20 cellular contexts compared by ENCODE assay signal in genomic region chr5:150502847-150503246, GRCh38. TPM values are rescaled to one million over a fixed set of nuclear protein-coding genes. Genes with fewer than 3 reads are reported as not detected.
DNase-seq lines count a peak whose midpoint lies in the region; ATAC-seq and TF ChIP-seq lines count a peak whose summit lies in the region.
"Had no signal": no experiment of that assay in that cellular context is flagged by ENCODE, and none has a peak within 500 bp of the region (broad histone marks: within the 10 kb centered on the region; RNA-seq: fewer than 3 reads in every experiment).

No MANE protein-coding gene starts in this region.

- H2AFZ ChIP-seq in mammary epithelial cell (ENCODE audit: low read depth, low read length) (no peak overlapping the region), trophoblast cell (ENCODE audit: insufficient read depth, low read length, poor library complexity) (no peak overlapping the region)
- H2AFZ ChIP-seq: neural progenitor cell had no signal

- H3K36me3 ChIP-seq in mammary epithelial cell (ENCODE audit: insufficient read depth, low read length) (no peaks in the 10 kb centered on the region), trophoblast cell (ENCODE audit: control insufficient read depth in 1 of 2, insufficient read depth in 2 of 2, low read length in 2 of 2) (peaks cover 28 to 51% of the 10 kb centered on the region in 2 experiments), tibial nerve (no peaks in the 10 kb centered on the region)
- H3K36me3 ChIP-seq: neural progenitor cell, SJCRH30 had no signal

- H3K27me3 ChIP-seq in mammary epithelial cell (ENCODE audit: insufficient read depth, low read length), result no peaks in the 10 kb centered on the region
- no peaks in the 10 kb centered on the region for H3K27me3 ChIP-seq in dorsolateral prefrontal cortex
- H3K27me3 ChIP-seq in trophoblast cell (ENCODE audit: insufficient read depth, low read length), result no peaks in the 10 kb centered on the region
- H3K27me3 ChIP-seq in tibial nerve, result no peaks in the 10 kb centered on the region
- H3K27me3 ChIP-seq: neural progenitor cell, SJCRH30 had no signal

- H3K4me2 ChIP-seq in mammary epithelial cell (ENCODE audit: insufficient read depth, low read depth, low read length), result no peak overlapping the region
- H3K4me2 ChIP-seq in trophoblast cell (ENCODE audit: low read length), result no peak overlapping the region
- H3K4me2 ChIP-seq: neural progenitor cell had no signal

- CTCF ChIA-PET in MCF 10A (lab: Yijun Ruan, JAX), result interaction anchor here (0.7 to 1.9 kb wide), 4 partner anchors 10 to 53 kb away, joined by 3 to 6 read pairs (median 4); no protein-coding TSS in a partner anchor
- CTCF ChIA-PET in mammary epithelial cell (lab: Charles Lee; ENCODE audit: low non-redundant PET), result no interaction called here

- no peak for TF ChIP-seq CTCF in MCF 10A (IDR thresholded peaks at IDR 0.05; ENCODE audit: unreplicated experiment)
- no peak for TF ChIP-seq CTCF in mammary epithelial cell (conservative IDR thresholded peaks at IDR 0.05 in 1 of 2, IDR thresholded peaks at IDR 0.05 in 1 of 2; ENCODE audit: extremely low read depth in 1 of 2, insufficient read depth in 1 of 2, low read depth in 1 of 2, low read length in 2 of 2)
- TF ChIP-seq CTCF in dorsolateral prefrontal cortex (IDR thresholded peaks at IDR 0.05 in 54 of 56, conservative IDR thresholded peaks at IDR 0.05 in 2 of 56; ENCODE audit: low read depth in 1 of 56, partially characterized antibody in 56 of 56), result no peak
- no peak for TF ChIP-seq CTCF in tibial nerve (IDR thresholded peaks at IDR 0.05)

- H3K4ac ChIP-seq in trophoblast cell (ENCODE audit: low read depth, low read length), result peak overlapping the region; percentile 81

- H3K23ac ChIP-seq in trophoblast cell (ENCODE audit: low read length), result no peak overlapping the region

- H4K12ac ChIP-seq in trophoblast cell (ENCODE audit: low read depth, low read length), result no peak overlapping the region

- H3K4me1 Mint-ChIP-seq in MCF 10A (ENCODE audit: insufficient read depth, unreplicated experiment), result peaks cover 68% of the 10 kb centered on the region
- H3K4me1 Mint-ChIP-seq: central memory CD8-positive, alpha-beta T cell had no signal

- peaks cover 23% of the 10 kb centered on the region for H3K36me3 Mint-ChIP-seq in MCF 10A (ENCODE audit: insufficient read depth, unreplicated experiment)

- no peak overlapping the region for H4K8ac ChIP-seq in trophoblast cell (ENCODE audit: low read depth, low read length)

- DNase-seq in MCF 10A (ENCODE audit: unreplicated experiment), result no peak
- DNase-seq in mammary epithelial cell, result no peak
- no peak for DNase-seq in dorsolateral prefrontal cortex
- no peak for DNase-seq in trophoblast cell
- DNase-seq in tibial nerve (ENCODE audit: low spot score in 2 of 2), result no peak
- DNase-seq in activated CD4-positive, CD25-positive, alpha-beta regulatory T cell (lab: John Stamatoyannopoulos, UW), result no peak
- DNase-seq in NCI-H345 treated with DMSO at 0.1 percent for 48 hours (lab: John Stamatoyannopoulos, UW; ENCODE audit: unreplicated experiment), result no peak
- DNase-seq: activated CD8-positive, alpha-beta memory T cell treated with anti-CD3 and anti-CD28 coated beads for 24 hours; effector memory CD8-positive, alpha-beta T cell; Karpas-422; kidney; NCI-H1092 treated with DMSO at 0.1 percent for 48 hours; NCI-H526; retina; SJCRH30 had no signal

- H2AK5ac ChIP-seq in trophoblast cell (ENCODE audit: low read length), result no peak overlapping the region

- in situ Hi-C loops in mammary epithelial cell (cut with MboI; ENCODE audit: low sequenced_read_pairs in 2 of 2), result no loop called here

- H4K91ac ChIP-seq in trophoblast cell (ENCODE audit: low read depth, low read length), result no peak overlapping the region

- H3K18ac ChIP-seq in trophoblast cell (ENCODE audit: low read length), result no peak overlapping the region

- WGBS in mammary epithelial cell (ENCODE audit: low coverage, missing lambda C conversion rate), result 93% methylated on average over 3 of the region's 3 CpGs
- WGBS in trophoblast cell (ENCODE audit: extremely low coverage, insufficient coverage, insufficient read length), result no CpG with 5 or more reads among the region's 3 CpGs
- 70 to 86% methylated on average over 3 of the region's 3 CpGs for WGBS in tibial nerve, 2 donors

- BruUV-seq in MCF 10A (replicated peaks; lab: Mats Ljungman, UMichigan) (no TSS peak), mammary epithelial cell (replicated peaks; lab: Mats Ljungman, UMichigan) (no TSS peak)

- H2BK120ac ChIP-seq in trophoblast cell (ENCODE audit: insufficient read depth, low read length, poor library complexity), result no peak overlapping the region

- H3K79me2 ChIP-seq in mammary epithelial cell (ENCODE audit: insufficient read depth, low read length) (peaks cover 100% of the 10 kb centered on the region), trophoblast cell (ENCODE audit: control insufficient read depth, insufficient read depth, low read length, poor library complexity) (peaks cover 80% of the 10 kb centered on the region)

- H3K4me3 ChIP-seq in mammary epithelial cell (replicated peaks in 1 of 3; ENCODE audit: insufficient read depth in 1 of 3, low read depth in 2 of 3, low read length in 3 of 3), result no peak overlapping the region
- H3K4me3 ChIP-seq in dorsolateral prefrontal cortex, result no peak overlapping the region
- no peak overlapping the region for H3K4me3 ChIP-seq in trophoblast cell (ENCODE audit: low read depth, low read length)
- no peak overlapping the region for H3K4me3 ChIP-seq in tibial nerve
- H3K4me3 ChIP-seq: neural progenitor cell, SJCRH30 had no signal

- no peaks in the 10 kb centered on the region for H3K9me3 Mint-ChIP-seq in MCF 10A (ENCODE audit: unreplicated experiment)
- H3K9me3 Mint-ChIP-seq: central memory CD8-positive, alpha-beta T cell; effector memory CD8-positive, alpha-beta T cell; neural progenitor cell; stimulated activated naive CD8-positive, alpha-beta T cell treated with anti-CD3 and anti-CD28 coated beads, Interleukin-15, Interleukin-2, amounts not matched to agents 100 ng/mL and 50 ng/mL, for 24 hours had no signal

- H3K4me1 ChIP-seq in mammary epithelial cell (ENCODE audit: insufficient read depth, low read length) (peaks cover 93% of the 10 kb centered on the region), trophoblast cell (ENCODE audit: control insufficient read depth in 1 of 2, insufficient read depth in 2 of 2, low read length in 2 of 2) (peaks cover 58 to 74% of the 10 kb centered on the region in 2 experiments), tibial nerve (peaks cover 3 to 100% (median 95%) of the 10 kb centered on the region in 4 donors)

- no peak overlapping the region for H3K27ac ChIP-seq in mammary epithelial cell (ENCODE audit: insufficient read depth, low read depth, low read length)
- peak overlapping the region in 58 of 59 donors; percentile 86 to 100 (median 99) for H3K27ac ChIP-seq in dorsolateral prefrontal cortex
- H3K27ac ChIP-seq in trophoblast cell (ENCODE audit: low read depth, low read length), result no peak overlapping the region
- peak overlapping the region; percentile 55 to 91 (median 82) for H3K27ac ChIP-seq in tibial nerve
- H3K27ac ChIP-seq: 22Rv1, neural progenitor cell, SJCRH30 had no signal

- no peak overlapping the region for H2BK5ac ChIP-seq in trophoblast cell (ENCODE audit: low read depth, low read length, poor library complexity)

- no peak overlapping the region for H3K9ac ChIP-seq in mammary epithelial cell (ENCODE audit: insufficient read depth, low read length)
- H3K9ac ChIP-seq in trophoblast cell (ENCODE audit: low read length), result no peak overlapping the region
- H3K9ac ChIP-seq: neural progenitor cell had no signal

- H3K9me3 ChIP-seq in mammary epithelial cell (replicated peaks; ENCODE audit: insufficient read depth, low read length) (no peaks in the 10 kb centered on the region), trophoblast cell (ENCODE audit: insufficient read depth, low read depth, low read length) (no peaks in the 10 kb centered on the region), tibial nerve (no peaks in the 10 kb centered on the region)
- H3K9me3 ChIP-seq: SJCRH30 had no signal

- dilution Hi-C loops in mammary epithelial cell (cut with HindIII; ENCODE audit: low sequenced_read_pairs), result loop anchor here (5.0 kb wide), 1 partner anchor 101 kb away; no protein-coding TSS in a partner anchor

- H3K4me3 Mint-ChIP-seq in MCF 10A (ENCODE audit: unreplicated experiment), result no peak overlapping the region
- H3K4me3 Mint-ChIP-seq: central memory CD8-positive, alpha-beta T cell; effector memory CD8-positive, alpha-beta T cell; neural progenitor cell; stimulated activated naive CD8-positive, alpha-beta T cell treated with anti-CD3 and anti-CD28 coated beads, Interleukin-15, Interleukin-2, amounts not matched to agents 100 ng/mL and 50 ng/mL, for 24 hours had no signal

- no peak overlapping the region for H2BK12ac ChIP-seq in trophoblast cell (ENCODE audit: low read length)

- H3K27me3 Mint-ChIP-seq in MCF 10A (ENCODE audit: insufficient read depth, unreplicated experiment), result no peaks in the 10 kb centered on the region
- H3K27me3 Mint-ChIP-seq: stimulated activated naive CD8-positive, alpha-beta T cell treated with anti-CD3 and anti-CD28 coated beads, Interleukin-15, Interleukin-2, amounts not matched to agents 100 ng/mL and 50 ng/mL, for 24 hours had no signal

- H3K14ac ChIP-seq in trophoblast cell (ENCODE audit: low read length), result no peak overlapping the region

- intact Hi-C loops in MCF 10A (cut with micrococcal nuclease) (no loop called here), mammary epithelial cell (cut with micrococcal nuclease) (loop anchor here (1.0 kb wide), 1 partner anchor 9 kb away; no protein-coding TSS in a partner anchor), dorsolateral prefrontal cortex (cut with DNase I) (no loop called here)

- no peak for TF ChIP-seq EP300 in tibial nerve (IDR thresholded peaks at IDR 0.05)

- ATAC-seq in GM21529 (IDR thresholded peaks at IDR 0.05; ENCODE audit: unreplicated experiment), result no peak
- ATAC-seq: effector memory CD8-positive, alpha-beta T cell had no signal

- H4K20me1 ChIP-seq in mammary epithelial cell (ENCODE audit: insufficient read depth, low read length), result no peaks in the 10 kb centered on the region

- POLR2A ChIA-PET in MCF 10A (lab: Yijun Ruan, JAX), result interaction anchor here (1.9 to 2.9 kb wide), 3 partner anchors 10 to 53 kb away, joined by 8 to 11 read pairs (median 9); partner anchors contain the start of gene RPS14

- H3K27ac Mint-ChIP-seq in MCF 10A (ENCODE audit: low read depth, unreplicated experiment), result peak overlapping the region; percentile 53
- H3K27ac Mint-ChIP-seq: effector memory CD8-positive, alpha-beta T cell; stimulated activated naive CD8-positive, alpha-beta T cell treated with anti-CD3 and anti-CD28 coated beads, Interleukin-15, Interleukin-2, amounts not matched to agents 100 ng/mL and 50 ng/mL, for 24 hours had no signal

- H3K79me1 ChIP-seq in trophoblast cell (ENCODE audit: low read length), result peaks cover 16% of the 10 kb centered on the region

- no peak for TF ChIP-seq POLR2A in tibial nerve (IDR thresholded peaks at IDR 0.05)

RNA-seq across cellular contexts. Expression of gene NDST1, which starts 5.1 kb away (rescaled TPM):
- 68.9 and 79.3 TPM in 2 replicates for total RNA-seq in MCF 10A (2022)
- total RNA-seq in mammary epithelial cell, result 100 to 1,000 TPM; 114 to 128 TPM
- polyA plus RNA-seq in mammary epithelial cell, result 43.2 TPM
- polyA minus RNA-seq in mammary epithelial cell, result 101 TPM
- total RNA-seq in dorsolateral prefrontal cortex, result 100 to 1,000 TPM in 43 of 120 experiments, 10 to 100 TPM in 77; 64.3 to 163 (median 92.5) TPM
- polyA plus RNA-seq in trophoblast cell (2013), result 98.1 and 98.9 TPM in 2 replicates
- total RNA-seq in tibial nerve, result 100 to 1,000 TPM in 2 of 4 donors, 10 to 100 TPM in 2; 53.2 to 137 (median 104) TPM

RNA-seq across cellular contexts. Expression of gene RPS14, which starts 53.3 kb away (rescaled TPM):
- total RNA-seq in MCF 10A (2022) (5,481 and 5,921 TPM in 2 replicates), mammary epithelial cell (1,000 to 10,000 TPM; 1,819 to 2,158 TPM), dorsolateral prefrontal cortex (100 to 1,000 TPM; 441 to 866 (median 635) TPM), tibial nerve (1,000 to 10,000 TPM; 2,328 to 3,623 (median 2,710) TPM)
- polyA plus RNA-seq in mammary epithelial cell, result 6,134 TPM
- polyA minus RNA-seq in mammary epithelial cell, result 1,433 TPM
- polyA plus RNA-seq in trophoblast cell (2013), result 2,982 and 3,060 TPM in 2 replicates

Comparison
In these comparisons a context has a peak if more than half of its experiments do, and no peak if none do; other contexts are left out.
1. H3K27ac ChIP-seq: peak in dorsolateral prefrontal cortex (58 of 59) and tibial nerve (4 of 4); none in mammary epithelial cell (single experiment) and trophoblast cell (single experiment).